ENCODE assay signal across 8 cellular contexts in genomic region chr16:30844671-30845449, GRCh38. TPM values are rescaled to one million over a fixed set of nuclear protein-coding genes. Genes with fewer than 3 reads are reported as not detected.
A peak's percentile ranks its signal among the peaks of the same experiment; 100 is the strongest.
DNase-seq lines count a peak whose midpoint lies in the region; ATAC-seq and TF ChIP-seq lines count a peak whose summit lies in the region.

No MANE protein-coding gene starts in this region.

- DNase-seq in AML-193 (lab: John Stamatoyannopoulos, UW) = peak; percentile 89 to 90
- DNase-seq in NCI-H1436 (lab: John Stamatoyannopoulos, UW) = peak; percentile 85
- DNase-seq in T-cell = peak; percentile 38 to 91 (median 73)
- peak; percentile 87 for DNase-seq in amniotic epithelial cell (ENCODE audit: low read depth)
- DNase-seq in left ventricle myocardium superior = no peak
- DNase-seq in retinal pigment epithelial cell (ENCODE audit: low read depth) = peak; percentile 52
- no peak for DNase-seq in cortex of kidney (lab: John Stamatoyannopoulos, UW)

- intact Hi-C loops in left ventricle myocardium superior (cut with micrococcal nuclease) = no loop called here

- no peaks in the 10 kb centered on the region for H3K9me3 Mint-ChIP-seq in T-cell

- CTCF ChIA-PET in T-cell (lab: Charles Lee) = interaction anchor here (0.5 to 2.4 kb wide), 24 partner anchors 8 to 1145 kb away, joined by 3 to 33 read pairs (median 4); partner anchors contain the start of gene PHKG2 (in 1 of the 2)

- H3K4me3 ChIP-seq in retinal pigment epithelial cell (ENCODE audit: low read length) = no peak overlapping the region

- POLR2A ChIA-PET in T-cell (lab: Charles Lee) = interaction anchor here in 1 of 2 donors (0.6 kb wide), 1 partner anchor 26 kb away, joined by 3 read pairs; no protein-coding TSS in a partner anchor

- peak overlapping the region; percentile 76 to 77 for H3K27ac Mint-ChIP-seq in T-cell

- ATAC-seq in GM21515 (IDR thresholded peaks at IDR 0.05; ENCODE audit: unreplicated experiment) = peak; percentile 56
- ATAC-seq in T-cell (replicated peaks in 1 of 4) = peak; percentile 86 to 96 (median 92)
- ATAC-seq in left ventricle myocardium superior = peak; percentile 91

- TF ChIP-seq CTCF in retinal pigment epithelial cell (conservative IDR thresholded peaks at IDR 0.05; ENCODE audit: low read depth, low read length) = peak; percentile 93

- peaks cover 7 to 10% (median 9%) of the 10 kb centered on the region in 3 donors for H3K4me1 Mint-ChIP-seq in T-cell

- H3K4me3 Mint-ChIP-seq in T-cell = peak overlapping the region; percentile 28 to 44 (median 36)

- H3K27me3 Mint-ChIP-seq in T-cell = no peaks in the 10 kb centered on the region

- H3K36me3 Mint-ChIP-seq in T-cell = no peaks in the 10 kb centered on the region

RNA-seq across cellular contexts. Expression of gene BCL7C, which starts 49.0 kb away (rescaled TPM):
- total RNA-seq in T-cell = 10 to 100 TPM; 21.0 to 31.9 (median 26.9) TPM
- 29.6 TPM for total RNA-seq in left ventricle myocardium superior

RNA-seq across cellular contexts. Expression of gene CTF1, which starts 51.6 kb away (rescaled TPM):
- under 1 TPM in 3 of 5 donors, not detected in 2; 0.38 to 0.47 (median 0.39) TPM for total RNA-seq in T-cell
- total RNA-seq in left ventricle myocardium superior = 7.5 TPM

RNA-seq across cellular contexts. Expression of gene ZNF629, which starts 57.9 kb away (rescaled TPM):
- 1 to 10 TPM; 2.4 to 7.6 (median 4.4) TPM for total RNA-seq in T-cell
- total RNA-seq in left ventricle myocardium superior = 19.2 TPM

Comparison
In these comparisons a context has a peak if more than half of its experiments do, and no peak if none do; other contexts are left out.
1. DNase-seq: peak in AML-193 (2 of 2), NCI-H1436 (single experiment), T-cell (34 of 34), amniotic epithelial cell (single experiment) and retinal pigment epithelial cell (single experiment); none in left ventricle myocardium superior (single experiment) and cortex of kidney (single experiment).
2. Peak in every context shown above with its lines, with median percentiles within 50 percentile points of each other: ATAC-seq.